Comparison of ENCODE assay signal across 20 cellular contexts in the genomic region with DNA sequence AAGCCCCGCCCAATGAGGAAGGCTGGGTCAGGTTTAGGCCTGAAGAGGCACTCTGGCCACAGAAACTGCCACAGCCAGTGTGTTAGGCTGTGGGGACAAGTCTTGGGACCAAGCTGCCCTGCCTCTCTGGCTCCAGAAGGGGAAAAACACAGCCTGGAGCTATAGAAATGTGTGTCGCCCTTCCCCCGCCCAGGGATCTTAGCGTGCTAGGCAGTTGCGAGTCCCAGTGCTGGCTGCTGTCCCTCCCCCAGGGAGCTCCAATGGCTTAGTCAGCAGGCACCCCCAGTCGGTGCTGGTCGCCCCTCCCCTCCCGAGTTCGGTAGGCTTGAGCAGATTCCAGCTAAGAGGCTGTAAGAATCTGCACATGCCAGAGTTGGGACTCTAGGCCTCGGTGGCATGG.
DNase-seq lines count a peak whose midpoint lies in the region; FAIRE-seq and TF ChIP-seq lines count a peak whose summit lies in the region.
"Had no signal": no experiment of that assay in that cellular context is flagged by ENCODE, and none has a peak within 500 bp of the region (broad histone marks: within the 10 kb centered on the region; RNA-seq: fewer than 3 reads in every experiment).

No MANE protein-coding gene starts in this region.

- no peaks in the 10 kb centered on the region for H3K4me1 Mint-ChIP-seq in T-helper 2 cell treated with Interferon-gamma antibody and Interleukin-4, amounts not matched to agents 5 μg/mL and 100 μg/mL, for 36 hours (ENCODE audit: low read depth)

- H3K79me1 ChIP-seq in H1 (ENCODE audit: low read depth, low read length): no peaks in the 10 kb centered on the region

- H3K56ac ChIP-seq in H1 (replicated peaks; ENCODE audit: insufficient read length, low read depth, low read length): no peak overlapping the region

- H3K9me3 ChIP-seq in H1 (ENCODE audit: insufficient read depth in 2 of 2, low read depth in 1 of 2, low read length in 1 of 2): no peaks in the 10 kb centered on the region

- no peak overlapping the region for H3K9ac ChIP-seq in H1 (replicated peaks in 1 of 4; ENCODE audit: extremely low read depth in 1 of 4, low read depth in 3 of 4, low read length in 3 of 4)
- H3K9ac ChIP-seq: BLaER1 had no signal

- 85% methylated on average over 10 of the region's 10 CpGs; no CpG with 5 or more reads in 1 of the 2 experiments for WGBS in H1 (ENCODE audit: extremely low coverage in 1 of 2, insufficient coverage in 1 of 2, insufficient read length in 1 of 2, insufficient replicate concordance in 2 of 2, low coverage in 1 of 2, low lambda C conversion rate in 2 of 2, missing lambda C conversion rate in 1 of 2), 2 experiments

- no peak overlapping the region for H3K4me3 Mint-ChIP-seq in T-helper 2 cell treated with Interferon-gamma antibody and Interleukin-4, amounts not matched to agents 5 μg/mL and 100 μg/mL, for 36 hours
- H3K4me3 Mint-ChIP-seq: CD8-positive, alpha-beta T cell; IgD-negative memory B cell had no signal

- no peak overlapping the region for H4K91ac ChIP-seq in H1 (replicated peaks; ENCODE audit: insufficient read length, low read length)

- H2AFZ ChIP-seq in H1 (ENCODE audit: low read length): peak overlapping the region; percentile 91

- H2AK5ac ChIP-seq in H1 (ENCODE audit: low read depth, low read length): no peak overlapping the region

- DNase-seq in GM06990 (ENCODE audit: extremely low read depth, insufficient read length) (peak; percentile 1), M059J (ENCODE audit: low read depth) (peak; percentile 14), H1 (ENCODE audit: low read depth in 1 of 2, low spot score in 2 of 2) (peak in 1 of 2 experiments; percentile 58), iPS-NIHi7 (ENCODE audit: extremely low spot score) (peak; percentile 48), NCI-H1436 (lab: John Stamatoyannopoulos, UW) (no peak), retina (no peak)
- DNase-seq in T-helper 2 cell treated with Interferon-gamma antibody and Interleukin-4, amounts not matched to agents 5 μg/mL and 100 μg/mL, for 36 hours (ENCODE audit: low spot score): no peak
- DNase-seq in stimulated activated CD4-positive, alpha-beta T cell treated with anti-CD3 and anti-CD28 coated beads, Interleukin-2, amount 100 ng/mL, for 48 hours: no peak
- DNase-seq: CD8-positive, alpha-beta T cell; DMS79; GOT3; NCI-H1930; NCI-H2171; NCI-H510A; NCI-H82 had no signal

- H2BK120ac ChIP-seq in H1 (replicated peaks; ENCODE audit: low read depth, low read length): no peak overlapping the region

- peak overlapping the region; percentile 12; the same call in 1 of the 2 replicates for H2BK5ac ChIP-seq in H1 (ENCODE audit: low read depth, low read length)

- no peak for TF ChIP-seq POLR2A in H1 (IDR thresholded peaks at IDR 0.05; ENCODE audit: control extremely low read depth in 1 of 2, low read depth in 2 of 2, low read length in 2 of 2)

- no peaks in the 10 kb centered on the region for H3K79me2 ChIP-seq in H1 (ENCODE audit: control insufficient read depth in 1 of 2, insufficient read depth in 2 of 2, low read length in 2 of 2)

- no peak overlapping the region for H3K27ac Mint-ChIP-seq in T-helper 2 cell treated with Interferon-gamma antibody and Interleukin-4, amounts not matched to agents 5 μg/mL and 100 μg/mL, for 36 hours
- H3K27ac Mint-ChIP-seq: CD8-positive, alpha-beta T cell; IgD-negative memory B cell had no signal

- CTCF ChIA-PET in H1 (lab: Charles Lee; ENCODE audit: partially characterized antibody): interaction anchor here (0.8 to 1.2 kb wide), 2 partner anchors 30 to 32 kb away, joined by 3 to 5 read pairs; no protein-coding TSS in a partner anchor

- H3K27me3 ChIP-seq in GM06990 (replicated peaks; ENCODE audit: control insufficient read depth, insufficient read depth, low read length) (no peaks in the 10 kb centered on the region), H1 (replicated peaks in 1 of 4; ENCODE audit: control insufficient read depth in 3 of 4, extremely low read depth in 1 of 4, insufficient read depth in 3 of 4, low read length in 3 of 4) (no peaks in the 10 kb centered on the region)
- H3K27me3 ChIP-seq: BLaER1 had no signal

- peak overlapping the region in 1 of 2 experiments; percentile 14; a peak in 1 of 4 replicates for H3K4me2 ChIP-seq in H1 (ENCODE audit: insufficient read depth in 1 of 2, low read depth in 2 of 2, low read length in 2 of 2)
- H3K4me2 ChIP-seq: BLaER1 had no signal

- no peaks in the 10 kb centered on the region for H3K36me3 ChIP-seq in GM06990 (ENCODE audit: control insufficient read depth, insufficient read depth, low read length)
- no peaks in the 10 kb centered on the region for H3K36me3 ChIP-seq in H1 (ENCODE audit: control insufficient read depth in 2 of 4, insufficient read depth in 4 of 4, low read length in 3 of 4)
- H3K36me3 ChIP-seq: BLaER1 had no signal

- H3K27ac ChIP-seq in H1 (ENCODE audit: low read depth, low read length): no peak overlapping the region
- H3K27ac ChIP-seq: BLaER1 had no signal

- TF ChIP-seq CTCF in GM06990 (IDR thresholded peaks at IDR 0.05; ENCODE audit: insufficient read depth, low read length, poor library complexity, severe bottlenecking): no peak
- TF ChIP-seq CTCF in H1 (IDR thresholded peaks at IDR 0.05; ENCODE audit: control extremely low read depth in 1 of 3, insufficient read depth in 1 of 3, low read depth in 1 of 3, low read length in 3 of 3): no peak

- no peak for TF ChIP-seq EP300 in H1 (IDR thresholded peaks at IDR 0.05; ENCODE audit: borderline replicate concordance in 1 of 2, low read depth in 2 of 2, low read length in 2 of 2)

- H3K9me3 Mint-ChIP-seq in T-helper 2 cell treated with Interferon-gamma antibody and Interleukin-4, amounts not matched to agents 5 μg/mL and 100 μg/mL, for 36 hours: peaks cover 25% of the 10 kb centered on the region

- no peak overlapping the region; the same call in 1 of the 2 replicates for H2BK15ac ChIP-seq in H1 (ENCODE audit: low read length)

- H3K23me2 ChIP-seq in H1 (ENCODE audit: low read depth, low read length): no peaks in the 10 kb centered on the region; the same call in 1 of the 2 replicates

- no peak for FAIRE-seq in H1 (lab: Jason Lieb, UNC)
- FAIRE-seq: A204.1, G401.6, GM12878 had no signal

- peaks cover 2 to 9% (median 5%) of the 10 kb centered on the region in 4 experiments; a peak in 4 of 7 replicates for H3K4me1 ChIP-seq in H1 (replicated peaks in 1 of 4; ENCODE audit: control insufficient read depth in 3 of 4, insufficient read depth in 4 of 4, low read length in 3 of 4)
- H3K4me1 ChIP-seq: BLaER1 had no signal

- no peak overlapping the region for H3K23ac ChIP-seq in H1 (ENCODE audit: insufficient read length)

- no peak overlapping the region for H3K4me3 ChIP-seq in GM06990 (replicated peaks; ENCODE audit: low read depth, low read length)
- no peak overlapping the region; a peak in 2 of 8 replicates for H3K4me3 ChIP-seq in H1 (ENCODE audit: extremely low read depth in 1 of 4, insufficient read depth in 2 of 4, low read depth in 3 of 4, low read length in 4 of 4)
- H3K4me3 ChIP-seq: BLaER1, GM12878 had no signal

- H3K27me3 Mint-ChIP-seq in T-helper 2 cell treated with Interferon-gamma antibody and Interleukin-4, amounts not matched to agents 5 μg/mL and 100 μg/mL, for 36 hours (ENCODE audit: low read depth): no peaks in the 10 kb centered on the region
- H3K27me3 Mint-ChIP-seq: IgD-negative memory B cell had no signal

- POLR2A ChIA-PET in H1 (lab: Charles Lee; ENCODE audit: partially characterized antibody): no interaction called here

- peak overlapping the region; percentile 53; the same call in 1 of the 2 replicates for H4K8ac ChIP-seq in H1 (ENCODE audit: extremely low read depth, insufficient read depth, low read length)

- no peak overlapping the region for H2BK20ac ChIP-seq in H1 (ENCODE audit: low read length)

- peak overlapping the region; percentile 55; the same call in 1 of the 2 replicates for H2BK12ac ChIP-seq in H1 (ENCODE audit: low read depth, low read length)

- no peaks in the 10 kb centered on the region for H4K20me1 ChIP-seq in H1 (replicated peaks in 1 of 2; ENCODE audit: control insufficient read depth in 1 of 2, insufficient read depth in 2 of 2, low read length in 2 of 2)
- H4K20me1 ChIP-seq: BLaER1 had no signal

- H3K14ac ChIP-seq in H1 (ENCODE audit: insufficient read length): no peak overlapping the region

- H3K18ac ChIP-seq in H1 (ENCODE audit: extremely low read depth, low read length): 0 out of 2 replicates have a peak overlapping the region, but pooled peaks have one; percentile 53

- TF ChIP-seq RAD21 in H1 (IDR thresholded peaks at IDR 0.05 in 1 of 2, conservative IDR thresholded peaks at IDR 0.05 in 1 of 2; ENCODE audit: low read depth in 2 of 2, low read length in 2 of 2): 0 out of 4 replicates have a peak, but pooled peaks of 1 of the 2 experiments have one; percentile 19

- no peak overlapping the region for H3K4ac ChIP-seq in H1 (replicated peaks; ENCODE audit: insufficient read length, low read depth, low read length)

- no peaks in the 10 kb centered on the region for H3K36me3 Mint-ChIP-seq in T-helper 2 cell treated with Interferon-gamma antibody and Interleukin-4, amounts not matched to agents 5 μg/mL and 100 μg/mL, for 36 hours (ENCODE audit: low read depth)
- H3K36me3 Mint-ChIP-seq: CD8-positive, alpha-beta T cell; IgD-negative memory B cell had no signal

- H4K5ac ChIP-seq in H1 (ENCODE audit: insufficient read length, low read depth, low read length): no peak overlapping the region

TF ChIP-seq in H1, 55 proteins besides CTCF, POLR2A, EP300 and RAD21:
- TF ChIP-seq ASH2L (IDR thresholded peaks at IDR 0.05; ENCODE audit: low read length): peak; percentile 72
- TF ChIP-seq RXRA (IDR thresholded peaks at IDR 0.05; ENCODE audit: insufficient read depth, low read depth, low read length): no peak

Comparison
In these comparisons a context has a peak if more than half of its experiments do, and no peak if none do; other contexts are left out.
1. DNase-seq: peak in GM06990 (single experiment), M059J (single experiment) and iPS-NIHi7 (single experiment); none in T-helper 2 cell treated with Interferon-gamma antibody and Interleukin-4, amounts not matched to agents 5 μg/mL and 100 μg/mL, for 36 hours (single experiment), NCI-H1436 (single experiment), stimulated activated CD4-positive, alpha-beta T cell treated with anti-CD3 and anti-CD28 coated beads, Interleukin-2, amount 100 ng/mL, for 48 hours (0 of 2) and retina (single experiment).